In genomic region chr15:71089801-71090200, GRCh38 we compare ENCODE assay signal across 8 cellular contexts.
"Had no signal": no experiment of that assay in that cellular context is flagged by ENCODE, and none has a peak within 500 bp of the region (broad histone marks: within the 10 kb centered on the region; RNA-seq: fewer than 3 reads in every experiment).

No MANE protein-coding gene starts in this region.

- H3K9me3 ChIP-seq: HAP-1 had no signal

- H3K36me3 ChIP-seq: HAP-1 had no signal

- DNase-seq: GM23248, GOT3, H7, IMR-90, Kasumi-1, KG1 had no signal

- H3K4me3 ChIP-seq: GM23248, HAP-1, K562 had no signal

- H3K4me1 ChIP-seq: HAP-1 had no signal

- H3K27ac ChIP-seq: GM23248 had no signal
